In genomic region chr6:109327959-109328358, GRCh38 we compare ENCODE assay signal across 2 cellular contexts.
A peak's percentile ranks its signal among the peaks of the same experiment; 100 is the strongest.
TF ChIP-seq lines count a peak whose summit lies in the region.

No MANE protein-coding gene starts in this region.

TF ChIP-seq in HepG2, 621 proteins besides CTCF, POLR2A, EP300 and RAD21:
- peak; percentile 87 for TF ChIP-seq ZNF121 (CRISPR knock-in tag; IDR thresholded peaks at IDR 0.05)
- TF ChIP-seq ZMYM3 (CRISPR knock-in tag; IDR thresholded peaks at IDR 0.05): 0 out of 2 replicates have a peak, but pooled peaks have one; percentile 17
- no peak for TF ChIP-seq ZNF30 (CRISPR knock-in tag; IDR thresholded peaks at IDR 0.05)
- TF ChIP-seq SP2 (CRISPR knock-in tag; IDR thresholded peaks at IDR 0.05): no peak
- TF ChIP-seq NONO (IDR thresholded peaks at IDR 0.05): no peak
- TF ChIP-seq NONO (CRISPR knock-in tag; conservative IDR thresholded peaks at IDR 0.05): no peak

TF ChIP-seq in K562, 482 proteins besides CTCF, POLR2A, EP300 and RAD21:
- TF ChIP-seq POLR3A (IDR thresholded peaks at IDR 0.05; ENCODE audit: borderline replicate concordance, extremely low read depth, insufficient read depth, insufficient read length): no peak
- no peak for TF ChIP-seq CHCHD3 (CRISPR knock-in tag; IDR thresholded peaks at IDR 0.05)
- no peak for TF ChIP-seq ATF3 (IDR thresholded peaks at IDR 0.05)
- TF ChIP-seq ATF3 (CRISPR knock-in tag; conservative IDR thresholded peaks at IDR 0.05): no peak
- TF ChIP-seq SLC30A9 (CRISPR knock-in tag; IDR thresholded peaks at IDR 0.05): no peak
- no peak for TF ChIP-seq ZNF324 (CRISPR knock-in tag; IDR thresholded peaks at IDR 0.05)
- no peak for TF ChIP-seq ZBTB49 (CRISPR knock-in tag; IDR thresholded peaks at IDR 0.05; ENCODE audit: borderline replicate concordance)
- no peak for TF ChIP-seq DIDO1 (tag; IDR thresholded peaks at IDR 0.05; ENCODE audit: low read depth)
- TF ChIP-seq RBM25 (IDR thresholded peaks at IDR 0.05; ENCODE audit: low read depth, low read length, severe bottlenecking): peak; percentile 16
- peak; percentile 69 for TF ChIP-seq ZNF121 (CRISPR knock-in tag; conservative IDR thresholded peaks at IDR 0.05)
- no peak for TF ChIP-seq MAFG (tag; conservative IDR thresholded peaks at IDR 0.05)
- TF ChIP-seq RB1 (IDR thresholded peaks at IDR 0.05; ENCODE audit: low read depth): no peak
